8 cellular contexts compared by ENCODE assay signal in genomic region chr5:65037845-65038815, GRCh38.
A peak's percentile ranks its signal among the peaks of the same experiment; 100 is the strongest.
DNase-seq lines count a peak whose midpoint lies in the region; ATAC-seq and TF ChIP-seq lines count a peak whose summit lies in the region.

No MANE protein-coding gene starts in this region.

- H3K79me2 ChIP-seq in GM23338 (replicated peaks; ENCODE audit: insufficient read depth), result no peaks in the 10 kb centered on the region

- peak overlapping the region; percentile 86 for H3K27ac ChIP-seq in BLaER1
- no peak overlapping the region for H3K27ac ChIP-seq in GM23338 (ENCODE audit: low read depth)

- H4K20me1 ChIP-seq in BLaER1 (no peaks in the 10 kb centered on the region), GM23338 (replicated peaks; ENCODE audit: insufficient read depth) (no peaks in the 10 kb centered on the region)

- H3K4me1 Mint-ChIP-seq in GM23338, result peaks cover 29% of the 10 kb centered on the region
- H3K4me1 Mint-ChIP-seq in activated T-cell treated with anti-CD3 and anti-CD28 coated beads, Interleukin-2, amount 50 U/mL, for 72 hours (ENCODE audit: low read depth), result peaks cover 38% of the 10 kb centered on the region

- H3K4me2 ChIP-seq in BLaER1, result peak overlapping the region; percentile 90
- no peak overlapping the region for H3K4me2 ChIP-seq in GM23338

- no peaks in the 10 kb centered on the region for H3K27me3 ChIP-seq in BLaER1
- H3K27me3 ChIP-seq in GM23338 (ENCODE audit: insufficient read depth), result no peaks in the 10 kb centered on the region

- H3K4me3 ChIP-seq in BLaER1, result no peak overlapping the region
- H3K4me3 ChIP-seq in GM23338, result no peak overlapping the region

- H3K27ac Mint-ChIP-seq in GM23338, result no peak overlapping the region
- H3K27ac Mint-ChIP-seq in activated T-cell treated with anti-CD3 and anti-CD28 coated beads, Interleukin-2, amount 50 U/mL, for 72 hours, result peak overlapping the region; percentile 40

- no peak overlapping the region for H3K4me3 Mint-ChIP-seq in GM23338
- H3K4me3 Mint-ChIP-seq in activated T-cell treated with anti-CD3 and anti-CD28 coated beads, Interleukin-2, amount 50 U/mL, for 72 hours, result peak overlapping the region; percentile 52 to 91

- no peaks in the 10 kb centered on the region; the same call in 1 of the 2 replicates for H3K9me3 ChIP-seq in BLaER1

- peaks cover 19% of the 10 kb centered on the region for H3K27me3 Mint-ChIP-seq in GM23338 (ENCODE audit: insufficient read depth, low read depth, poor library complexity)
- H3K27me3 Mint-ChIP-seq in activated T-cell treated with anti-CD3 and anti-CD28 coated beads, Interleukin-2, amount 50 U/mL, for 72 hours (ENCODE audit: low read depth), result no peaks in the 10 kb centered on the region

- no peaks in the 10 kb centered on the region; the same call in 2 of the 3 replicates for H3K36me3 Mint-ChIP-seq in GM23338 (ENCODE audit: low read depth)
- no peaks in the 10 kb centered on the region for H3K36me3 Mint-ChIP-seq in activated T-cell treated with anti-CD3 and anti-CD28 coated beads, Interleukin-2, amount 50 U/mL, for 72 hours (ENCODE audit: insufficient read depth in 2 of 2)

- peak; percentile 81 to 90 for TF ChIP-seq CTCF in GM23338 (conservative IDR thresholded peaks at IDR 0.05; ENCODE audit: low read depth in 2 of 2)

- no peak overlapping the region for H3K9ac ChIP-seq in BLaER1

- 0 out of 2 replicates have a peak, but pooled peaks cover 3% of the 10 kb centered on the region for H3F3A ChIP-seq in GM23338 (replicated peaks; ENCODE audit: low read depth)

- ATAC-seq in GM23338, result peak; percentile 67
- no peak for ATAC-seq in activated T-cell treated with anti-CD3 and anti-CD28 coated beads, Interleukin-2, amount 50 U/mL, for 72 hours (replicated peaks in 1 of 2)
- ATAC-seq in left colon, result peak; percentile 48
- ATAC-seq in GM19023 (IDR thresholded peaks at IDR 0.05; ENCODE audit: unreplicated experiment), result no peak
- no peak for ATAC-seq in HG03159 (IDR thresholded peaks at IDR 0.05; ENCODE audit: unreplicated experiment)

- H3K9me3 Mint-ChIP-seq in GM23338, result no peaks in the 10 kb centered on the region; the same call in 2 of the 3 replicates
- H3K9me3 Mint-ChIP-seq in activated T-cell treated with anti-CD3 and anti-CD28 coated beads, Interleukin-2, amount 50 U/mL, for 72 hours, result peaks cover 0 to 3% of the 10 kb centered on the region in 2 donors

- peaks cover 8% of the 10 kb centered on the region; the same call in 1 of the 2 replicates for H3K9me2 ChIP-seq in GM23338 (ENCODE audit: insufficient read depth)

- intact Hi-C loops in left colon (cut with DNase I, micrococcal nuclease), result no loop called here

- H3K4me1 ChIP-seq in BLaER1 (peaks cover 91% of the 10 kb centered on the region), GM23338 (ENCODE audit: insufficient read depth) (peaks cover 19% of the 10 kb centered on the region)

- H3K36me3 ChIP-seq in BLaER1, result no peaks in the 10 kb centered on the region
- H3K36me3 ChIP-seq in GM23338 (ENCODE audit: insufficient read depth), result no peaks in the 10 kb centered on the region

- no peak overlapping the region for H2AFZ ChIP-seq in GM23338

- peak; percentile 93 for DNase-seq in GM23338 (ENCODE audit: low spot score)
- DNase-seq in activated T-cell treated with anti-CD3 and anti-CD28 coated beads, Interleukin-2, amount 50 U/mL, for 72 hours, result no peak
- no peak for DNase-seq in left colon
- DNase-seq in AG20443 (ENCODE audit: low spot score), result no peak
- no peak for DNase-seq in HCEC 1CT

TF ChIP-seq in GM23338, 12 proteins besides CTCF, POLR2A, EP300 and RAD21 (continues in another document):
- TF ChIP-seq, protein P1, sequence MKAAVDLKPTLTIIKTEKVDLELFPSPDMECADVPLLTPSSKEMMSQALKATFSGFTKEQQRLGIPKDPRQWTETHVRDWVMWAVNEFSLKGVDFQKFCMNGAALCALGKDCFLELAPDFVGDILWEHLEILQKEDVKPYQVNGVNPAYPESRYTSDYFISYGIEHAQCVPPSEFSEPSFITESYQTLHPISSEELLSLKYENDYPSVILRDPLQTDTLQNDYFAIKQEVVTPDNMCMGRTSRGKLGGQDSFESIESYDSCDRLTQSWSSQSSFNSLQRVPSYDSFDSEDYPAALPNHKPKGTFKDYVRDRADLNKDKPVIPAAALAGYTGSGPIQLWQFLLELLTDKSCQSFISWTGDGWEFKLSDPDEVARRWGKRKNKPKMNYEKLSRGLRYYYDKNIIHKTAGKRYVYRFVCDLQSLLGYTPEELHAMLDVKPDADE (IDR thresholded peaks at IDR 0.05), result no peak
- TF ChIP-seq POLR2AphosphoS5 (IDR thresholded peaks at IDR 0.05; ENCODE audit: low read depth), result no peak
- no peak for TF ChIP-seq EZH2 (IDR thresholded peaks at IDR 0.05; ENCODE audit: low read depth, unreplicated experiment)
- no peak for TF ChIP-seq REST (IDR thresholded peaks at IDR 0.05; ENCODE audit: unreplicated experiment)
- TF ChIP-seq STAT1 (IDR thresholded peaks at IDR 0.05; ENCODE audit: unreplicated experiment), result no peak
- no peak for TF ChIP-seq JUNB (IDR thresholded peaks at IDR 0.05; ENCODE audit: unreplicated experiment)
- no peak for TF ChIP-seq ZNF114 (CRISPR knock-in tag; IDR thresholded peaks at IDR 0.05)
- TF ChIP-seq ZNF331 (CRISPR knock-in tag; IDR thresholded peaks at IDR 0.05; ENCODE audit: low read depth), result no peak
- peak; percentile 23; the same call in 1 of the 2 replicates for TF ChIP-seq CREB1 (CRISPR knock-in tag; IDR thresholded peaks at IDR 0.05; ENCODE audit: low read depth)

Comparison
In these comparisons a context has a peak if more than half of its experiments do, and no peak if none do; other contexts are left out.
1. ATAC-seq: peak in GM23338 (single experiment) and left colon (single experiment); none in activated T-cell treated with anti-CD3 and anti-CD28 coated beads, Interleukin-2, amount 50 U/mL, for 72 hours (0 of 2), GM19023 (single experiment) and HG03159 (single experiment).